Comparison of ENCODE assay signal across 7 cellular contexts in genomic region chr22:46067159-46068111, GRCh38.
DNase-seq lines count a peak whose midpoint lies in the region; ATAC-seq and TF ChIP-seq lines count a peak whose summit lies in the region.

No MANE protein-coding gene starts in this region.

- RAD21 ChIA-PET in HCT116 (lab: Charles Lee; ENCODE audit: low non-redundant PET in 1 of 2, low total read pairs in 2 of 2, uncharacterized antibody in 2 of 2, unreplicated experiment in 2 of 2) = no interaction called here

- no peaks in the 10 kb centered on the region for H3K9me3 ChIP-seq in HCT116 (ENCODE audit: control insufficient read depth in 1 of 2, insufficient read depth in 1 of 2, low read depth in 1 of 2, low read length in 2 of 2)
- H3K9me3 ChIP-seq in spleen = no peaks in the 10 kb centered on the region

- POLR2A ChIA-PET in HCT116 (lab: Charles Lee) (interaction anchor here (1.1 kb wide), 1 partner anchor 61 kb away, joined by 3 read pairs; no protein-coding TSS in a partner anchor), RWPE1 (lab: Yijun Ruan, JAX; ENCODE audit: low non-redundant PET) (no interaction called here)

- no peak for TF ChIP-seq RAD21 in HCT116 (IDR thresholded peaks at IDR 0.05; ENCODE audit: low read depth)

- H3K36me3 ChIP-seq in HCT116 (ENCODE audit: control insufficient read depth in 1 of 2, insufficient read depth in 2 of 2, low read length in 2 of 2) = peaks cover 0 to under 1% of the 10 kb centered on the region in 2 experiments; a peak in 1 of 4 replicates
- peaks cover 0 to 11% (median 0%) of the 10 kb centered on the region in 6 donors for H3K36me3 ChIP-seq in spleen

- H3K4me3 ChIP-seq in HCT116 (replicated peaks in 1 of 2; ENCODE audit: low read depth in 1 of 2, low read length in 2 of 2) = peak overlapping the region; percentile 37 to 57
- H3K4me3 ChIP-seq in fibroblast of the aortic adventitia (ENCODE audit: low read depth, low read length) = peak overlapping the region; percentile 49
- peak overlapping the region in 3 of 8 donors; percentile 9 to 43 (median 11) for H3K4me3 ChIP-seq in spleen

- H3K27me3 ChIP-seq in HCT116 (ENCODE audit: insufficient read depth, low read length) = no peaks in the 10 kb centered on the region
- H3K27me3 ChIP-seq in spleen (replicated peaks in 1 of 7) = peaks cover 0 to 3% (median 0%) of the 10 kb centered on the region in 7 donors

- no peak for TF ChIP-seq POLR2A in HCT116 (IDR thresholded peaks at IDR 0.05; ENCODE audit: borderline replicate concordance, extremely low read depth, insufficient read depth, insufficient read length)
- TF ChIP-seq POLR2A in spleen (IDR thresholded peaks at IDR 0.05) = no peak

- no TSS peak for BruUV-seq in HCT116 (replicated peaks; lab: Mats Ljungman, UMichigan)

- DNase-seq in HCT116 (ENCODE audit: low read depth, low spot score) = no peak
- DNase-seq in RWPE1 (ENCODE audit: low spot score) = no peak
- DNase-seq in fibroblast of the aortic adventitia (ENCODE audit: low read depth) = peak; percentile 68
- DNase-seq in spleen = peak; percentile 48
- no peak for DNase-seq in kidney glomerular epithelial cell (lab: John Stamatoyannopoulos, UW)
- DNase-seq in NCI-H82 (lab: John Stamatoyannopoulos, UW) = no peak
- no peak for DNase-seq in NCI-H510A (lab: John Stamatoyannopoulos, UW)

- no peak for ATAC-seq in HCT116

- intact Hi-C loops in HCT116 (cut with micrococcal nuclease) (no loop called here), spleen (cut with DNase I; ENCODE audit: low total_unique reads) (no loop called here)

- H4K20me1 ChIP-seq in HCT116 (ENCODE audit: insufficient read depth) = no peaks in the 10 kb centered on the region

- 52 to 66% (median 57%) methylated on average over 19 of the region's 19 CpGs for WGBS in spleen, 5 donors

- H3K9ac ChIP-seq in HCT116 (ENCODE audit: low read length) = peak overlapping the region; percentile 83

- H3K27ac ChIP-seq in HCT116 (ENCODE audit: low read depth, low read length) = peak overlapping the region; percentile 100
- H3K27ac ChIP-seq in RWPE1 = peak overlapping the region; percentile 92
- peak overlapping the region; percentile 84 to 99 (median 98) for H3K27ac ChIP-seq in spleen

- peak overlapping the region; percentile 90 for H3K4me2 ChIP-seq in HCT116 (ENCODE audit: low read length)

- H3K4me1 ChIP-seq in HCT116 (ENCODE audit: control insufficient read depth in 1 of 2, insufficient read depth in 2 of 2, low read length in 2 of 2) (peaks cover 12 to 48% of the 10 kb centered on the region in 2 experiments), spleen (peaks cover 2 to 87% (median 81%) of the 10 kb centered on the region in 6 donors)

- no peak for TF ChIP-seq CTCF in HCT116 (IDR thresholded peaks at IDR 0.05 in 2 of 3, conservative IDR thresholded peaks at IDR 0.05 in 1 of 3; ENCODE audit: borderline replicate concordance in 1 of 3, insufficient read depth in 1 of 3, low read depth in 2 of 3, low read length in 2 of 3)
- no peak for TF ChIP-seq CTCF in RWPE1 (conservative IDR thresholded peaks at IDR 0.05; ENCODE audit: low read depth)
- no peak for TF ChIP-seq CTCF in fibroblast of the aortic adventitia (IDR thresholded peaks at IDR 0.05; ENCODE audit: insufficient read depth, low read length)
- TF ChIP-seq CTCF in spleen (IDR thresholded peaks at IDR 0.05 in 8 of 11, conservative IDR thresholded peaks at IDR 0.05 in 3 of 11) = no peak

- H2AFZ ChIP-seq in HCT116 (ENCODE audit: low read depth, low read length, poor library complexity, severe bottlenecking) = no peak overlapping the region

- CTCF ChIA-PET in HCT116 (lab: Charles Lee) = no interaction called here
- CTCF ChIA-PET in RWPE1 (lab: Yijun Ruan, JAX) = no interaction called here

- H3K79me2 ChIP-seq in HCT116 (ENCODE audit: insufficient read depth, low read length) = peaks cover 88% of the 10 kb centered on the region

- no peaks in the 10 kb centered on the region for H3K9me2 ChIP-seq in HCT116 (ENCODE audit: insufficient read depth)

TF ChIP-seq in HCT116, 20 proteins besides CTCF, POLR2A, EP300 and RAD21:
- TF ChIP-seq ZBTB33 (IDR thresholded peaks at IDR 0.05; ENCODE audit: extremely low read depth, insufficient replicate concordance, low read length) (no peak), POLR2AphosphoS5 (IDR thresholded peaks at IDR 0.05; ENCODE audit: low read depth, low read length) (no peak), ZFX (IDR thresholded peaks at IDR 0.05) (no peak), ZNF274 (IDR thresholded peaks at IDR 0.05; ENCODE audit: low read depth, low read length) (no peak), EZH2 (IDR thresholded peaks at IDR 0.05) (no peak), EGR1 (IDR thresholded peaks at IDR 0.05; ENCODE audit: low read depth) (no peak), YY1 (IDR thresholded peaks at IDR 0.05; ENCODE audit: extremely low read depth, insufficient replicate concordance, low read depth, low read length) (no peak), CEBPB (IDR thresholded peaks at IDR 0.05; ENCODE audit: low read depth) (no peak), JUND (IDR thresholded peaks at IDR 0.05) (no peak), SIN3A (IDR thresholded peaks at IDR 0.05; ENCODE audit: low read depth) (no peak), ELF1 (IDR thresholded peaks at IDR 0.05; ENCODE audit: borderline replicate concordance, low read depth) (no peak)
TF ChIP-seq in HCT116: peak in this region for 0.

Comparison
In these comparisons a context has a peak if more than half of its experiments do, and no peak if none do; other contexts are left out.
1. DNase-seq: peak in fibroblast of the aortic adventitia (single experiment) and spleen (single experiment); none in HCT116 (single experiment), RWPE1 (single experiment), kidney glomerular epithelial cell (single experiment), NCI-H82 (single experiment) and NCI-H510A (single experiment).
2. Peak in every context shown above with its lines, with median percentiles within 50 percentile points of each other: H3K27ac ChIP-seq.